ENCODE assay signal across 27 cellular contexts in genomic region chr21:35280221-35280620, GRCh38.
"Had no signal": no experiment of that assay in that cellular context is flagged by ENCODE, and none has a peak within 500 bp of the region (broad histone marks: within the 10 kb centered on the region; RNA-seq: fewer than 3 reads in every experiment).

No MANE protein-coding gene starts in this region.

- H2AFZ ChIP-seq: neural progenitor cell, parathyroid adenoma had no signal

- H3K9me3 ChIP-seq: ovary, right lobe of liver, sigmoid colon, suprapubic skin, testis, tibial artery, transverse colon, upper lobe of right lung, uterus had no signal

- DNase-seq: natural killer cell; occipital lobe; ovary; posterior cingulate gyrus; psoas muscle; right cardiac atrium; right lobe of liver; sigmoid colon; small intestine; spleen; stimulated activated CD4-positive, alpha-beta T cell treated with anti-CD3 and anti-CD28 coated beads, Interleukin-12 subunit alpha, Interleukin-12 subunit beta, amount 100 ng/mL, for 4 hours; stimulated activated CD4-positive, alpha-beta T cell treated with anti-CD3 and anti-CD28 coated beads, Interleukin-1b, Interleukin-23, amount 100 ng/mL, for 48 hours; stimulated activated CD4-positive, alpha-beta T cell treated with anti-CD3 and anti-CD28 coated beads, Interleukin-4, amount 100 ng/mL, for 1 hour; stimulated activated CD4-positive, alpha-beta T cell treated with anti-CD3 and anti-CD28 coated beads, Interleukin-4, amount 100 ng/mL, for 4 hours; stimulated activated CD8-positive, alpha-beta memory T cell treated with anti-CD3 and anti-CD28 coated beads, Interleukin-4, amount 100 ng/mL, for 48 hours; stimulated activated naive CD4-positive, alpha-beta T cell; stimulated activated naive CD8-positive, alpha-beta T cell treated with anti-CD3 and anti-CD28 coated beads, Interleukin-15, amount 100 ng/mL, for 72 hours; stimulated activated naive CD8-positive, alpha-beta T cell treated with anti-CD3 and anti-CD28 coated beads, Interleukin-15, Interleukin-2, amounts not matched to agents 100 U/mL and 50 U/mL, for 24 hours; substantia nigra; testis; tibial artery; transverse colon; upper lobe of right lung; uterus had no signal

- H3K27me3 ChIP-seq: neural progenitor cell, ovary, right lobe of liver, sigmoid colon, spleen, suprapubic skin, testis, tibial artery, transverse colon, upper lobe of right lung, uterus had no signal

- H3K4me3 ChIP-seq: neural progenitor cell, ovary, psoas muscle, right lobe of liver, sigmoid colon, spleen, suprapubic skin, testis, tibial artery, transverse colon, upper lobe of right lung, uterus had no signal

- H3K36me3 ChIP-seq: neural progenitor cell, ovary, right lobe of liver, sigmoid colon, spleen, suprapubic skin, tibial artery, transverse colon, upper lobe of right lung, uterus had no signal

- H3K79me2 ChIP-seq: parathyroid adenoma had no signal

- H3K4me2 ChIP-seq: neural progenitor cell had no signal

- H3K9ac ChIP-seq: neural progenitor cell, parathyroid adenoma had no signal

- H3K27ac ChIP-seq: neural progenitor cell, ovary, parathyroid adenoma, psoas muscle, right lobe of liver, sigmoid colon, spleen, suprapubic skin, testis, tibial artery, transverse colon, upper lobe of right lung, uterus had no signal

- H3K4me1 ChIP-seq: parathyroid adenoma, right lobe of liver, suprapubic skin, upper lobe of right lung, uterus had no signal
